Comparison of ENCODE assay signal across 8 cellular contexts in the genomic region with DNA sequence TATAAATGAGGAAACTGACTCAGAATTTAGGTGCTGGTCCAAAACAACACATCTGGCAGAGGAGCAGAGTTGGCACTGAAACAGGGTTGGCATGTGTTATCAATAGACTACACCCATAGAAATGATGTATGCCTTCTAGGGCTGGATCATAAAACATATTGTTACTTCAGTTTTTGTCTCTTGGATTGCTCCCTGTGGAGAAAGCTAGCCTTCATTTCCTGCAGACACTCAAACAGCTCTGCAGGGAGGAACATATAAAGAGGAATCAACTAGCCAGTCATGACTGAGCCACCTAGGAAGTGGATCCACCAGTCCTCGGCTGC. TPM values are rescaled to one million over a fixed set of nuclear protein-coding genes. Genes with fewer than 3 reads are reported as not detected.
A peak's percentile ranks its signal among the peaks of the same experiment; 100 is the strongest.
DNase-seq lines count a peak whose midpoint lies in the region; ATAC-seq and TF ChIP-seq lines count a peak whose summit lies in the region.

No MANE protein-coding gene starts in this region.

- DNase-seq in A673 (ENCODE audit: low spot score) = peak; percentile 94
- DNase-seq in SK-N-MC (ENCODE audit: low read depth, low spot score) = peak; percentile 63
- DNase-seq in fibroblast of mammary gland (ENCODE audit: low read depth) = peak; percentile 77
- no peak for DNase-seq in sciatic nerve (ENCODE audit: low spot score)
- DNase-seq in OCI-M1 (lab: John Stamatoyannopoulos, UW) = no peak
- no peak for DNase-seq in HuH-7 (ENCODE audit: low spot score)

- POLR2A ChIA-PET in A673 (lab: Charles Lee; ENCODE audit: low non-redundant PET) = no interaction called here

- peaks cover 7% of the 10 kb centered on the region for H3K27me3 ChIP-seq in A673 (replicated peaks; ENCODE audit: insufficient read depth, low read depth, low read length, poor library complexity)

- peak overlapping the region; percentile 98 for H3K4me3 ChIP-seq in A673 (ENCODE audit: low read depth, low read length, poor library complexity, severe bottlenecking)
- H3K4me3 ChIP-seq in SK-N-MC = peak overlapping the region; percentile 98
- H3K4me3 ChIP-seq in fibroblast of mammary gland (ENCODE audit: control insufficient read depth, low read depth, low read length) = peak overlapping the region; percentile 99

- CTCF ChIA-PET in A673 (lab: Charles Lee) = interaction anchor here (0.8 kb wide), 1 partner anchor 24 kb away, joined by 4 read pairs; no protein-coding TSS in a partner anchor

- peak overlapping the region; percentile 98 for H3K9ac ChIP-seq in SK-N-MC (ENCODE audit: insufficient read length)

- H3K27ac ChIP-seq in A673 (ENCODE audit: low read depth, low read length, poor library complexity, severe bottlenecking) = peak overlapping the region; percentile 94
- H3K27ac ChIP-seq in SK-N-MC = peak overlapping the region; percentile 79

- peaks cover 21% of the 10 kb centered on the region for H3K4me1 ChIP-seq in A673 (ENCODE audit: insufficient read depth, low read length, poor library complexity, severe bottlenecking)

- no peak for TF ChIP-seq CTCF in A673 (conservative IDR thresholded peaks at IDR 0.05; ENCODE audit: low read depth, low read length)
- no peak for TF ChIP-seq CTCF in fibroblast of mammary gland (conservative IDR thresholded peaks at IDR 0.05; ENCODE audit: control insufficient read depth, insufficient read depth, low read depth, low read length)

- H3K36me3 ChIP-seq in A673 (ENCODE audit: insufficient read depth, low read length, poor library complexity, severe bottlenecking) (peaks cover 21% of the 10 kb centered on the region), SK-N-MC (ENCODE audit: insufficient read depth, low read length) (peaks cover 34% of the 10 kb centered on the region)

- no TSS peak for BruUV-seq in A673 (replicated peaks; lab: Mats Ljungman, UMichigan)

- H3K9me3 ChIP-seq in A673 (ENCODE audit: low read depth, low read length, poor library complexity, severe bottlenecking) = no peaks in the 10 kb centered on the region
- no peaks in the 10 kb centered on the region for H3K9me3 ChIP-seq in SK-N-MC (ENCODE audit: low read depth, low read length)

- ATAC-seq in GM18909 (IDR thresholded peaks at IDR 0.05; ENCODE audit: poor library complexity, unreplicated experiment) = peak; percentile 9
- ATAC-seq in sciatic nerve = peak; percentile 18
- ATAC-seq in HG03280 (IDR thresholded peaks at IDR 0.05; ENCODE audit: unreplicated experiment) = no peak

- intact Hi-C loops in A673 (cut with micrococcal nuclease; ENCODE audit: unreplicated experiment) (loop anchor here (2.0 kb wide), 1 partner anchor 270 kb away; no protein-coding TSS in a partner anchor), sciatic nerve (cut with DNase I) (no loop called here)

RNA-seq across cellular contexts. Expression of gene MRPL3, which starts 0.5 kb away (rescaled TPM):
- total RNA-seq in A673 (2021) (137 TPM in 2 replicates), sciatic nerve (45.3 TPM)

Comparison
In these comparisons a context has a peak if more than half of its experiments do, and no peak if none do; other contexts are left out.
1. DNase-seq: peak in A673 (single experiment), SK-N-MC (single experiment) and fibroblast of mammary gland (single experiment); none in sciatic nerve (single experiment), OCI-M1 (single experiment) and HuH-7 (single experiment).
2. Peak in every context shown above with its lines, with median percentiles within 50 percentile points of each other: H3K4me3 ChIP-seq.